ENCODE assay signal across 7 cellular contexts in genomic region chr2:64018715-64019082, GRCh38. TPM values are rescaled to one million over a fixed set of nuclear protein-coding genes. Genes with fewer than 3 reads are reported as not detected.
DNase-seq lines count a peak whose midpoint lies in the region; ATAC-seq and TF ChIP-seq lines count a peak whose summit lies in the region.

No MANE protein-coding gene starts in this region.

- peaks cover 27% of the 10 kb centered on the region for H3K4me1 Mint-ChIP-seq in neural progenitor cell

- DNase-seq in HuH-7.5 (ENCODE audit: low spot score) (peak; percentile 29), foreskin fibroblast (peak; percentile 23 to 57), neural progenitor cell (ENCODE audit: low spot score) (peak; percentile 63)
- DNase-seq in activated CD4-positive, alpha-beta T cell treated with anti-CD3 and anti-CD28 coated beads, Interleukin-2, amount 50 U/mL, for 1 hour = peak; percentile 30
- no peak for DNase-seq in central memory CD4-positive, alpha-beta T cell

- H3K36me3 ChIP-seq in ES-I3 (ENCODE audit: insufficient read depth, low read length) (no peaks in the 10 kb centered on the region), neural progenitor cell (no peaks in the 10 kb centered on the region)

- TF ChIP-seq CTCF in foreskin fibroblast (IDR thresholded peaks at IDR 0.05; ENCODE audit: low read depth, low read length) (no peak), neural progenitor cell (IDR thresholded peaks at IDR 0.05) (no peak)

- no peaks in the 10 kb centered on the region for H3K9me3 Mint-ChIP-seq in neural progenitor cell

- H3K9ac ChIP-seq in ES-I3 (ENCODE audit: low read depth, low read length) (peak overlapping the region; percentile 99), neural progenitor cell (peak overlapping the region; percentile 54)

- H3K9me3 ChIP-seq in ES-I3 (ENCODE audit: control insufficient read depth, insufficient read depth, low read length) (no peaks in the 10 kb centered on the region), neural progenitor cell (ENCODE audit: low read depth) (no peaks in the 10 kb centered on the region)

- peak overlapping the region; percentile 43 for H2AFZ ChIP-seq in neural progenitor cell (replicated peaks)

- H3K36me3 Mint-ChIP-seq in neural progenitor cell = peaks cover 4% of the 10 kb centered on the region

- H3K27ac ChIP-seq in neural progenitor cell = peak overlapping the region; percentile 94

- H3F3A ChIP-seq in neural progenitor cell (ENCODE audit: low read depth) = peaks cover 26% of the 10 kb centered on the region

- peak overlapping the region; percentile 78 for H3K4me2 ChIP-seq in neural progenitor cell

- peak overlapping the region; percentile 98 for H3K27ac Mint-ChIP-seq in neural progenitor cell

- H3K79me2 ChIP-seq in neural progenitor cell (ENCODE audit: low read depth) = peaks cover 50% of the 10 kb centered on the region

- H3K27me3 ChIP-seq in neural progenitor cell = no peaks in the 10 kb centered on the region

- peaks cover 6% of the 10 kb centered on the region for H3K27me3 Mint-ChIP-seq in neural progenitor cell (ENCODE audit: insufficient read depth, low read depth)

- peak overlapping the region; percentile 97 for H3K4me3 Mint-ChIP-seq in neural progenitor cell

- H3K4me3 ChIP-seq in foreskin fibroblast (ENCODE audit: low read depth in 1 of 2, low read length in 2 of 2) (peak overlapping the region; percentile 55 to 67), neural progenitor cell (peak overlapping the region; percentile 73)

- peaks cover 35% of the 10 kb centered on the region for H4K20me1 ChIP-seq in neural progenitor cell (ENCODE audit: low read depth)

- no peaks in the 10 kb centered on the region for H3K4me1 ChIP-seq in ES-I3 (ENCODE audit: insufficient read depth, low read length)
- H3K4me1 ChIP-seq in neural progenitor cell = peaks cover 17% of the 10 kb centered on the region

- peak; percentile 44 for ATAC-seq in GM21526 (IDR thresholded peaks at IDR 0.05; ENCODE audit: low FRiP score, unreplicated experiment)

RNA-seq across cellular contexts. Expression of gene VPS54, which starts 0.5 kb away (rescaled TPM):
- 33.0 and 44.3 TPM in 2 replicates for total RNA-seq in neural progenitor cell (ENCODE audit: low replicate concordance)
